In genomic region chr10:78578929-78579328, GRCh38 we compare ENCODE assay signal across 10 cellular contexts.
DNase-seq lines count a peak whose midpoint lies in the region; ATAC-seq and TF ChIP-seq lines count a peak whose summit lies in the region.
"Had no signal": no experiment of that assay in that cellular context is flagged by ENCODE, and none has a peak within 500 bp of the region (broad histone marks: within the 10 kb centered on the region; RNA-seq: fewer than 3 reads in every experiment).

No MANE protein-coding gene starts in this region.

- peak; percentile 10 to 67 (median 51) for ATAC-seq in T-cell (replicated peaks in 1 of 4)
- peak; percentile 80 for ATAC-seq in upper lobe of right lung
- ATAC-seq in gastroesophageal sphincter, result no peak

- CTCF ChIA-PET in T-cell (lab: Charles Lee), result no interaction called here

- intact Hi-C loops in upper lobe of right lung (cut with DNase I), result no loop called here

- H3K9me3 ChIP-seq in upper lobe of right lung (no peaks in the 10 kb centered on the region), gastroesophageal sphincter (no peaks in the 10 kb centered on the region)

- H3K27ac ChIP-seq in upper lobe of right lung, result no peak overlapping the region
- no peak overlapping the region for H3K27ac ChIP-seq in caudate nucleus (ENCODE audit: low read depth, low read length)
- no peak overlapping the region for H3K27ac ChIP-seq in gastroesophageal sphincter

- H3K4me1 ChIP-seq in upper lobe of right lung (peaks cover 4% of the 10 kb centered on the region), gastroesophageal sphincter (peaks cover 0 to 14% (median 0%) of the 10 kb centered on the region in 3 donors)

- TF ChIP-seq EP300 in gastroesophageal sphincter (IDR thresholded peaks at IDR 0.05), result no peak

- no peaks in the 10 kb centered on the region for H3K9me3 Mint-ChIP-seq in T-cell

- H3K4me1 Mint-ChIP-seq in T-cell, result peaks cover 0 to 3% (median 0%) of the 10 kb centered on the region in 3 donors

- no peak overlapping the region for H3K4me3 Mint-ChIP-seq in T-cell

- H3K27me3 ChIP-seq in upper lobe of right lung, result no peaks in the 10 kb centered on the region
- H3K27me3 ChIP-seq in gastroesophageal sphincter, result no peaks in the 10 kb centered on the region

- 63 to 100% methylated on average over 1 to 2 of the region's 6 CpGs for WGBS in gastroesophageal sphincter (ENCODE audit: low coverage in 1 of 2), 2 donors

- no peaks in the 10 kb centered on the region for H3K36me3 Mint-ChIP-seq in T-cell

- no peaks in the 10 kb centered on the region for H3K36me3 ChIP-seq in upper lobe of right lung
- no peaks in the 10 kb centered on the region for H3K36me3 ChIP-seq in gastroesophageal sphincter

- no peak for TF ChIP-seq POLR2A in gastroesophageal sphincter (IDR thresholded peaks at IDR 0.05)

- H3K4me3 ChIP-seq in fibroblast of mammary gland (ENCODE audit: control insufficient read depth, low read depth, low read length), result no peak overlapping the region
- H3K4me3 ChIP-seq in upper lobe of right lung, result no peak overlapping the region
- H3K4me3 ChIP-seq in gastroesophageal sphincter, result no peak overlapping the region

- DNase-seq in activated T-cell treated with anti-CD3 and anti-CD28 coated beads for 24 hours (ENCODE audit: low read depth) (peak; percentile 49), T-cell (peak in 2 of 34 experiments; percentile 2 to 5), fibroblast of mammary gland (ENCODE audit: low read depth) (peak; percentile 50), upper lobe of right lung (peak; percentile 72), caudate nucleus (lab: John Stamatoyannopoulos, UW) (no peak), NCI-H2196 treated with DMSO at 0.1 percent for 48 hours (lab: John Stamatoyannopoulos, UW; ENCODE audit: unreplicated experiment) (no peak)
- no peak for DNase-seq in activated T-cell treated with anti-CD3 and anti-CD28 coated beads, Interleukin-2, amount 50 U/mL, for 1 hour
- DNase-seq: effector CD4-positive, alpha-beta T cell; KG1 had no signal

- TF ChIP-seq CTCF in fibroblast of mammary gland (conservative IDR thresholded peaks at IDR 0.05; ENCODE audit: control insufficient read depth, insufficient read depth, low read depth, low read length) (no peak), upper lobe of right lung (IDR thresholded peaks at IDR 0.05) (no peak), gastroesophageal sphincter (IDR thresholded peaks at IDR 0.05) (no peak)

- POLR2A ChIA-PET in T-cell (lab: Charles Lee), result no interaction called here

- no peak overlapping the region for H3K27ac Mint-ChIP-seq in T-cell

- H3K27me3 Mint-ChIP-seq in T-cell, result no peaks in the 10 kb centered on the region

Comparison
In these comparisons a context has a peak if more than half of its experiments do, and no peak if none do; other contexts are left out.
1. DNase-seq: peak in activated T-cell treated with anti-CD3 and anti-CD28 coated beads for 24 hours (single experiment), fibroblast of mammary gland (single experiment) and upper lobe of right lung (single experiment); none in activated T-cell treated with anti-CD3 and anti-CD28 coated beads, Interleukin-2, amount 50 U/mL, for 1 hour (single experiment), caudate nucleus (0 of 61) and NCI-H2196 treated with DMSO at 0.1 percent for 48 hours (single experiment).